In the genomic region with DNA sequence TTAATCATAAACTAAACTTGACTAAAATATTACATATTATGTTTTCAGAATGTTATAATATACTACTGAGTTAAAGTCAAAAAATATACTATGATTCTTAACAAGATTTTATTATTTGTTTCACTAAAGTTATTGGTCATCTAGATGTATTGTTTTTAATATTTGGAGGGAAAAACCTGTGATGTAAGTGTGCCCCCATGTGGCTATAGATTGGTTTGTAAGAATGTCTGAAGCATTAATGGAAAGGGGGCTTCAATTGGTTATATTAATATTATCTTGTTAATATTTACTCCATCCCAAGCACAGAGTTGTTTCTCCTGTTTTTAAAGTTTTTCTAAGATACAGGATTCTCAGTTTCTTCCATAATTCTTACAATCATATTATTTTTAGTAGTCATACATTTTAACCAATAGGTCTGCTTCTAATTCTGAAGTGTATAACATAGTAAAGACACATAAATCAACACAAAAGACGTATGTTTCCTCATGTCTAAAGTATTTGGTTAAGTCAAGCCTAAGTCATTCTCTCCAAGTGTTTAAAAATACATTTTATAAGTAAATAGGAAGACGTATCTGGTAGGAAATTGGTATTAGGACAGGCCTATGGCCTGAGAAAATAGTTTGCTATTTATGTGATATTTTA, we compare ENCODE assay signal across 9 cellular contexts. TPM values are rescaled to one million over a fixed set of nuclear protein-coding genes. Genes with fewer than 3 reads are reported as not detected.
DNase-seq lines count a peak whose midpoint lies in the region; ATAC-seq, FAIRE-seq and TF ChIP-seq lines count a peak whose summit lies in the region.
"Had no signal": no experiment of that assay in that cellular context is flagged by ENCODE, and none has a peak within 500 bp of the region (broad histone marks: within the 10 kb centered on the region; RNA-seq: fewer than 3 reads in every experiment).

No MANE protein-coding gene starts in this region.

- no peaks in the 10 kb centered on the region for H3K27me3 Mint-ChIP-seq in WTC11 (ENCODE audit: low read depth)
- H3K27me3 Mint-ChIP-seq: activated naive CD4-positive, alpha-beta T cell treated with anti-CD3 and anti-CD28 coated beads, Interleukin-2, amount 50 U/mL, for 24 hours had no signal

- H3K9me3 ChIP-seq in A673 (ENCODE audit: low read depth, low read length, poor library complexity, severe bottlenecking) (no peaks in the 10 kb centered on the region), gastroesophageal sphincter (no peaks in the 10 kb centered on the region)

- H3K4me1 ChIP-seq in A673 (ENCODE audit: insufficient read depth, low read length, poor library complexity, severe bottlenecking) (no peaks in the 10 kb centered on the region), gastroesophageal sphincter (no peaks in the 10 kb centered on the region)

- POLR2A ChIA-PET in A673 (lab: Charles Lee; ENCODE audit: low non-redundant PET) (no interaction called here), WTC11 (lab: Charles Lee) (no interaction called here)

- CTCF ChIA-PET in A673 (lab: Charles Lee) (no interaction called here), WTC11 (lab: Charles Lee) (interaction anchor here (0.7 kb wide), 1 partner anchor 118 kb away, joined by 3 read pairs; no protein-coding TSS in a partner anchor)

- 37 to 55% methylated on average over 2 of the region's 2 CpGs for WGBS in gastroesophageal sphincter (ENCODE audit: low coverage in 1 of 2), 2 donors

- H3K36me3 ChIP-seq in A673 (ENCODE audit: insufficient read depth, low read length, poor library complexity, severe bottlenecking) = no peaks in the 10 kb centered on the region
- no peaks in the 10 kb centered on the region for H3K36me3 ChIP-seq in gastroesophageal sphincter

- no peaks in the 10 kb centered on the region for H3K36me3 Mint-ChIP-seq in WTC11
- H3K36me3 Mint-ChIP-seq: activated naive CD4-positive, alpha-beta T cell treated with anti-CD3 and anti-CD28 coated beads, Interleukin-2, amount 50 U/mL, for 24 hours had no signal

- TF ChIP-seq EP300 in gastroesophageal sphincter (IDR thresholded peaks at IDR 0.05) = no peak

- no TSS peak for BruUV-seq in A673 (replicated peaks; lab: Mats Ljungman, UMichigan)

- no peak for TF ChIP-seq POLR2A in gastroesophageal sphincter (IDR thresholded peaks at IDR 0.05)

- no peak overlapping the region for H3K27ac ChIP-seq in A673 (ENCODE audit: low read depth, low read length, poor library complexity, severe bottlenecking)
- H3K27ac ChIP-seq in gastroesophageal sphincter = no peak overlapping the region

- no peaks in the 10 kb centered on the region for H3K4me1 Mint-ChIP-seq in WTC11
- H3K4me1 Mint-ChIP-seq: activated naive CD4-positive, alpha-beta T cell treated with anti-CD3 and anti-CD28 coated beads, Interleukin-2, amount 50 U/mL, for 24 hours had no signal

- H3K27me3 ChIP-seq in A673 (replicated peaks; ENCODE audit: insufficient read depth, low read depth, low read length, poor library complexity) (no peaks in the 10 kb centered on the region), gastroesophageal sphincter (no peaks in the 10 kb centered on the region)

- intact Hi-C loops in A673 (cut with micrococcal nuclease; ENCODE audit: unreplicated experiment) = loop anchor here (2.0 kb wide), 1 partner anchor 393 kb away; no protein-coding TSS in a partner anchor

- no peak overlapping the region for H3K4me3 ChIP-seq in A673 (ENCODE audit: low read depth, low read length, poor library complexity, severe bottlenecking)
- H3K4me3 ChIP-seq in gastroesophageal sphincter = no peak overlapping the region

- H3K27ac Mint-ChIP-seq in WTC11 = no peak overlapping the region
- H3K27ac Mint-ChIP-seq: activated naive CD4-positive, alpha-beta T cell treated with anti-CD3 and anti-CD28 coated beads, Interleukin-2, amount 50 U/mL, for 24 hours had no signal

- ATAC-seq in GM18907 (IDR thresholded peaks at IDR 0.05; ENCODE audit: unreplicated experiment) (peak; percentile 51), gastroesophageal sphincter (no peak), WTC11 (no peak)

- H3K9me3 Mint-ChIP-seq in WTC11 = peaks cover 9% of the 10 kb centered on the region
- H3K9me3 Mint-ChIP-seq: activated naive CD4-positive, alpha-beta T cell treated with anti-CD3 and anti-CD28 coated beads, Interleukin-2, amount 50 U/mL, for 24 hours had no signal

- H3K4me3 Mint-ChIP-seq in WTC11 = no peak overlapping the region
- H3K4me3 Mint-ChIP-seq: activated naive CD4-positive, alpha-beta T cell treated with anti-CD3 and anti-CD28 coated beads, Interleukin-2, amount 50 U/mL, for 24 hours had no signal

- DNase-seq in A673 (ENCODE audit: low spot score) = peak; percentile 58
- peak; percentile 35 for DNase-seq in RCC 7860 (ENCODE audit: low spot score)
- no peak for DNase-seq in activated CD4-positive, CD25-positive, alpha-beta regulatory T cell (lab: John Stamatoyannopoulos, UW)
- no peak for DNase-seq in activated CD4-positive, alpha-beta T cell treated with anti-CD3 and anti-CD28 coated beads, Interleukin-2, amount 50 U/mL, for 48 hours
- no peak for DNase-seq in WTC11 (ENCODE audit: low spot score)
- DNase-seq in HPDE6-E6E7 (ENCODE audit: extremely low spot score) = no peak

- FAIRE-seq in RCC 7860 (lab: Jason Lieb, UNC) = peak; percentile 90

- TF ChIP-seq CTCF in A673 (conservative IDR thresholded peaks at IDR 0.05; ENCODE audit: low read depth, low read length) = peak; percentile 70
- peak in 3 of 4 experiments; percentile 20 to 58 (median 35) for TF ChIP-seq CTCF in gastroesophageal sphincter (IDR thresholded peaks at IDR 0.05)
- TF ChIP-seq CTCF in WTC11 (IDR thresholded peaks at IDR 0.05) = no peak

TF ChIP-seq in WTC11, 78 proteins besides CTCF, POLR2A, EP300 and RAD21:
- no peak for TF ChIP-seq FOXJ3 (CRISPR knock-in tag; IDR thresholded peaks at IDR 0.05; ENCODE audit: borderline replicate concordance)
- no peak for TF ChIP-seq NR1H2 (CRISPR knock-in tag; IDR thresholded peaks at IDR 0.05)
- TF ChIP-seq USF1 (CRISPR knock-in tag; IDR thresholded peaks at IDR 0.05) = no peak
- TF ChIP-seq ELF4 (CRISPR knock-in tag; IDR thresholded peaks at IDR 0.05; ENCODE audit: low read depth) = no peak
- TF ChIP-seq HMGA2 (CRISPR knock-in tag; IDR thresholded peaks at IDR 0.05) = no peak
- TF ChIP-seq ZNF138 (CRISPR knock-in tag; conservative IDR thresholded peaks at IDR 0.05) = no peak
- TF ChIP-seq TEAD4 (CRISPR knock-in tag; IDR thresholded peaks at IDR 0.05) = no peak
- TF ChIP-seq, protein P1, sequence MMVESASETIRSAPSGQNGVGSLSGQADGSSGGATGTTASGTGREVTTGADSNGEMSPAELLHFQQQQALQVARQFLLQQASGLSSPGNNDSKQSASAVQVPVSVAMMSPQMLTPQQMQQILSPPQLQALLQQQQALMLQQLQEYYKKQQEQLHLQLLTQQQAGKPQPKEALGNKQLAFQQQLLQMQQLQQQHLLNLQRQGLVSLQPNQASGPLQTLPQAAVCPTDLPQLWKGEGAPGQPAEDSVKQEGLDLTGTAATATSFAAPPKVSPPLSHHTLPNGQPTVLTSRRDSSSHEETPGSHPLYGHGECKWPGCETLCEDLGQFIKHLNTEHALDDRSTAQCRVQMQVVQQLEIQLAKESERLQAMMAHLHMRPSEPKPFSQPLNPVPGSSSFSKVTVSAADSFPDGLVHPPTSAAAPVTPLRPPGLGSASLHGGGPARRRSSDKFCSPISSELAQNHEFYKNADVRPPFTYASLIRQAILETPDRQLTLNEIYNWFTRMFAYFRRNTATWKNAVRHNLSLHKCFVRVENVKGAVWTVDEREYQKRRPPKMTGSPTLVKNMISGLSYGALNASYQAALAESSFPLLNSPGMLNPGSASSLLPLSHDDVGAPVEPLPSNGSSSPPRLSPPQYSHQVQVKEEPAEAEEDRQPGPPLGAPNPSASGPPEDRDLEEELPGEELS (CRISPR knock-in tag; IDR thresholded peaks at IDR 0.05) = no peak
- TF ChIP-seq, protein P2, sequence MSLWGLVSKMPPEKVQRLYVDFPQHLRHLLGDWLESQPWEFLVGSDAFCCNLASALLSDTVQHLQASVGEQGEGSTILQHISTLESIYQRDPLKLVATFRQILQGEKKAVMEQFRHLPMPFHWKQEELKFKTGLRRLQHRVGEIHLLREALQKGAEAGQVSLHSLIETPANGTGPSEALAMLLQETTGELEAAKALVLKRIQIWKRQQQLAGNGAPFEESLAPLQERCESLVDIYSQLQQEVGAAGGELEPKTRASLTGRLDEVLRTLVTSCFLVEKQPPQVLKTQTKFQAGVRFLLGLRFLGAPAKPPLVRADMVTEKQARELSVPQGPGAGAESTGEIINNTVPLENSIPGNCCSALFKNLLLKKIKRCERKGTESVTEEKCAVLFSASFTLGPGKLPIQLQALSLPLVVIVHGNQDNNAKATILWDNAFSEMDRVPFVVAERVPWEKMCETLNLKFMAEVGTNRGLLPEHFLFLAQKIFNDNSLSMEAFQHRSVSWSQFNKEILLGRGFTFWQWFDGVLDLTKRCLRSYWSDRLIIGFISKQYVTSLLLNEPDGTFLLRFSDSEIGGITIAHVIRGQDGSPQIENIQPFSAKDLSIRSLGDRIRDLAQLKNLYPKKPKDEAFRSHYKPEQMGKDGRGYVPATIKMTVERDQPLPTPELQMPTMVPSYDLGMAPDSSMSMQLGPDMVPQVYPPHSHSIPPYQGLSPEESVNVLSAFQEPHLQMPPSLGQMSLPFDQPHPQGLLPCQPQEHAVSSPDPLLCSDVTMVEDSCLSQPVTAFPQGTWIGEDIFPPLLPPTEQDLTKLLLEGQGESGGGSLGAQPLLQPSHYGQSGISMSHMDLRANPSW (CRISPR knock-in tag; conservative IDR thresholded peaks at IDR 0.05; ENCODE audit: low read depth) = no peak
- TF ChIP-seq GTF2I (CRISPR knock-in tag; conservative IDR thresholded peaks at IDR 0.05) = no peak
- no peak for TF ChIP-seq ZNF396 (CRISPR knock-in tag; IDR thresholded peaks at IDR 0.05; ENCODE audit: borderline replicate concordance)

RNA-seq across cellular contexts. Expression of gene GNAT3, which starts 58.0 kb away (rescaled TPM):
- total RNA-seq in A673 (2021) = not detected in 2 replicates
- total RNA-seq in gastroesophageal sphincter = not detected
- not detected in 3 replicates for total RNA-seq in WTC11 (2021)

Comparison
In these comparisons a context has a peak if more than half of its experiments do, and no peak if none do; other contexts are left out.
1. DNase-seq: peak in A673 (single experiment) and RCC 7860 (single experiment); none in activated CD4-positive, CD25-positive, alpha-beta regulatory T cell (0 of 4), activated CD4-positive, alpha-beta T cell treated with anti-CD3 and anti-CD28 coated beads, Interleukin-2, amount 50 U/mL, for 48 hours (0 of 2), WTC11 (single experiment) and HPDE6-E6E7 (single experiment).